In the genomic region with DNA sequence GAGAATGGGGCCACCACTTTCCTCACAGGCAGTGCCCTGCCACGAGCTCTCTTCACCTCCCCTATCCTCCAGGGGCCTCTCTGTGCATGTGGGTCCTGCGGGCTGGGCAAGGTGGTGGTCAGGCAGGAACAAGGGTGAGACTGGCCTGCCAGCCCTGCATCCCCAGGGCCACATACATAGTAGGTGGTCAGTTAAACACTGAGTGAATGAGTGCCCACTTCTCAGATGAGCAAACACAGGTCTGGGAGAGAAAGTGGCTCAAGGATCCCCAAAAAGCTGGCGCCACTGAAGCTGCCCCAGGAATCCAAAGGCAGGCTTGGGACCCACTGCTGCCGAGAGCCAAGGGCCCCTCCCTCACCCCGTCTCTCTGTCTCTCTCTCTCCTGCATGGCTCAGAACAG, we compare ENCODE assay signal across 1 cellular context.
TF ChIP-seq lines count a peak whose summit lies in the region.

No MANE protein-coding gene starts in this region.

TF ChIP-seq in H1, 55 proteins besides CTCF, POLR2A, EP300 and RAD21:
- no peak for TF ChIP-seq CEBPB (IDR thresholded peaks at IDR 0.05; ENCODE audit: low read depth, low read length)
- no peak for TF ChIP-seq SIX5 (IDR thresholded peaks at IDR 0.05; ENCODE audit: low read depth, low read length)
- TF ChIP-seq NANOG (IDR thresholded peaks at IDR 0.05; ENCODE audit: insufficient read depth, low read depth, low read length, poor library complexity, severe bottlenecking), result no peak
- TF ChIP-seq SP4 (IDR thresholded peaks at IDR 0.05; ENCODE audit: low read length), result no peak
- no peak for TF ChIP-seq SIRT6 (IDR thresholded peaks at IDR 0.05; ENCODE audit: low read length)
- TF ChIP-seq JUND (IDR thresholded peaks at IDR 0.05; ENCODE audit: low read length), result no peak
- TF ChIP-seq BACH1 (IDR thresholded peaks at IDR 0.05; ENCODE audit: low read length), result no peak
- TF ChIP-seq PHF8 (conservative IDR thresholded peaks at IDR 0.05; ENCODE audit: low read depth, low read length), result no peak
- TF ChIP-seq EGR1 (IDR thresholded peaks at IDR 0.05; ENCODE audit: borderline replicate concordance, low read depth, low read length), result no peak
- TF ChIP-seq TEAD4 (IDR thresholded peaks at IDR 0.05; ENCODE audit: low read depth, low read length), result no peak
- TF ChIP-seq MAFK (IDR thresholded peaks at IDR 0.05; ENCODE audit: low read depth, low read length), result no peak
- no peak for TF ChIP-seq FOSL1 (IDR thresholded peaks at IDR 0.05; ENCODE audit: insufficient read depth, low read depth, low read length)
- TF ChIP-seq GTF2F1 (IDR thresholded peaks at IDR 0.05; ENCODE audit: borderline replicate concordance, low read depth, low read length), result no peak
- no peak for TF ChIP-seq RFX5 (IDR thresholded peaks at IDR 0.05; ENCODE audit: borderline replicate concordance, low read depth, low read length)
